In the genomic region with DNA sequence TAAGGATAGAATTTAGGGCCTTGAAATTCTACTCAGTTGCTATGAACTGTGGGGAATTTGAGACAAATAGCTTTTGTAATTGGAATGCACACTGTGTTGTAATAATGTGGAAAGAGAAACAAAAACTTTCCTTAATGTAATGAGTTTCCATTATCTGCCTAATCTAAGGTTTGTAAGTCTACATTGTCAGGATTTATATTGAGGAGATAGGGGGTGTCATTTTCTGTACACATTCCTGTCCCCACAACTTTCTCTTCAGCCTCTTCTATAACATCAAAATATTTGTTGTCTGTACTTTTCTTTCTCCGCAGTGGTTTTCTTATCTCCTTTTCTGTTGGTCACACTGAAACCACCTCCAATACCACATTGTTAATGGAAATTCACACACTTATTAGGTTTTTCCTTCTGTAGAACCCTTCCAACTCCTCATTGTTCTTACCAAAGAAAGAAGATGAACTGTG, we compare ENCODE assay signal across 8 cellular contexts. TPM values are rescaled to one million over a fixed set of nuclear protein-coding genes. Genes with fewer than 3 reads are reported as not detected.
A peak's percentile ranks its signal among the peaks of the same experiment; 100 is the strongest.
DNase-seq lines count a peak whose midpoint lies in the region; ATAC-seq and TF ChIP-seq lines count a peak whose summit lies in the region.

No MANE protein-coding gene starts in this region.

- BruUV-seq in Caco-2 (replicated peaks; lab: Mats Ljungman, UMichigan) = no TSS peak

- TF ChIP-seq EP300 in esophagus muscularis mucosa (IDR thresholded peaks at IDR 0.05) = no peak

- TF ChIP-seq CTCF in Caco-2 (IDR thresholded peaks at IDR 0.05; ENCODE audit: insufficient read depth in 1 of 2, low read depth in 1 of 2, low read length in 1 of 2, severe bottlenecking in 1 of 2, unreplicated experiment in 1 of 2) = no peak
- no peak for TF ChIP-seq CTCF in esophagus muscularis mucosa (IDR thresholded peaks at IDR 0.05)

- POLR2A ChIA-PET in Caco-2 (lab: Charles Lee) = interaction anchor here (0.8 kb wide), 1 partner anchor 9 kb away, joined by 11 read pairs; no protein-coding TSS in a partner anchor

- in situ Hi-C loops in SK-MEL-5 (cut with HindIII; ENCODE audit: low pct_unique_long_range_greater_than_20kb, low sequenced_read_pairs) = no loop called here

- DNase-seq in Caco-2 (no peak), SK-MEL-5 (ENCODE audit: low read depth, low spot score) (peak; percentile 14), esophagus muscularis mucosa (ENCODE audit: extremely low spot score) (no peak), renal cortical epithelial cell (ENCODE audit: low read depth) (peak; percentile 73), kidney glomerular epithelial cell (lab: John Stamatoyannopoulos, UW) (no peak)

- no peak for TF ChIP-seq POLR2A in esophagus muscularis mucosa (IDR thresholded peaks at IDR 0.05; ENCODE audit: low read depth)

- CTCF ChIA-PET in Caco-2 (lab: Charles Lee) = interaction anchor here (1.6 kb wide), 1 partner anchor 9 kb away, joined by 3 read pairs; no protein-coding TSS in a partner anchor

- ATAC-seq in GM18907 (IDR thresholded peaks at IDR 0.05; ENCODE audit: unreplicated experiment) = no peak
- no peak for ATAC-seq in GM18909 (IDR thresholded peaks at IDR 0.05; ENCODE audit: poor library complexity, unreplicated experiment)
- ATAC-seq in GM21360 (IDR thresholded peaks at IDR 0.05; ENCODE audit: unreplicated experiment) = no peak

- H3K4me3 Mint-ChIP-seq in Caco-2 (ENCODE audit: unreplicated experiment) = peak overlapping the region; percentile 18

- peaks cover 96% of the 10 kb centered on the region for H3K36me3 Mint-ChIP-seq in Caco-2 (ENCODE audit: insufficient read depth, unreplicated experiment)

- intact Hi-C loops in Caco-2 (cut with micrococcal nuclease; ENCODE audit: unreplicated experiment) = no loop called here
- intact Hi-C loops in esophagus muscularis mucosa (cut with DNase I) = no loop called here

- H3K4me1 ChIP-seq in Caco-2 (peaks cover 61% of the 10 kb centered on the region), esophagus muscularis mucosa (peaks cover 16 to 62% (median 50%) of the 10 kb centered on the region in 4 donors)

- peaks cover 3% of the 10 kb centered on the region for H3K36me3 ChIP-seq in Caco-2 (ENCODE audit: control insufficient read depth, insufficient read depth, low read length)
- H3K36me3 ChIP-seq in esophagus muscularis mucosa = no peaks in the 10 kb centered on the region

- 93% methylated on average over 1 of the region's 1 CpG for WGBS in esophagus muscularis mucosa

- peak overlapping the region; percentile 60 to 76 (median 68) for H3K27ac ChIP-seq in esophagus muscularis mucosa (replicated peaks in 1 of 4)

- no peaks in the 10 kb centered on the region for H3K27me3 ChIP-seq in Caco-2 (replicated peaks; ENCODE audit: control insufficient read depth, insufficient read depth, low read length)
- H3K27me3 ChIP-seq in esophagus muscularis mucosa = no peaks in the 10 kb centered on the region

- H3K9me3 ChIP-seq in Caco-2 (no peaks in the 10 kb centered on the region), esophagus muscularis mucosa (no peaks in the 10 kb centered on the region)

- H3K9me3 Mint-ChIP-seq in Caco-2 (ENCODE audit: unreplicated experiment) = no peaks in the 10 kb centered on the region

- H3K27me3 Mint-ChIP-seq in Caco-2 (ENCODE audit: insufficient read depth, unreplicated experiment) = no peaks in the 10 kb centered on the region

- peaks cover 50% of the 10 kb centered on the region for H3K4me1 Mint-ChIP-seq in Caco-2 (ENCODE audit: low read depth, unreplicated experiment)

- H3K27ac Mint-ChIP-seq in Caco-2 (ENCODE audit: unreplicated experiment) = peak overlapping the region; percentile 60

- H3K4me3 ChIP-seq in Caco-2 (ENCODE audit: low read depth, low read length) (no peak overlapping the region), esophagus muscularis mucosa (peak overlapping the region; percentile 1 to 33 (median 4))

RNA-seq across cellular contexts. Expression of gene ARID5B, which starts 41.5 kb away (rescaled TPM):
- total RNA-seq in Caco-2 (2022) (168 and 169 TPM in 2 replicates), esophagus muscularis mucosa (100 to 1,000 TPM in 1 of 4 donors, 10 to 100 TPM in 3; 33.6 to 150 (median 64.9) TPM), renal cortical epithelial cell (12.2 and 53.9 TPM in 2 replicates)
- total RNA-seq in SK-MEL-5 (2014; rRNA removed; shearing (Covaris generic)) = 17.1 and 17.5 TPM in 2 replicates
- 5.1 and 7.4 TPM in 2 replicates for polyA plus RNA-seq in SK-MEL-5 (2015; cell fraction: cytosol; rRNA removed)
- polyA plus RNA-seq in SK-MEL-5 (2015; cell fraction: nucleus; rRNA removed) = 6.0 and 7.0 TPM in 2 replicates

Comparison
In these comparisons a context has a peak if more than half of its experiments do, and no peak if none do; other contexts are left out.
1. DNase-seq: peak in SK-MEL-5 (single experiment) and renal cortical epithelial cell (single experiment); none in Caco-2 (0 of 2), esophagus muscularis mucosa (single experiment) and kidney glomerular epithelial cell (single experiment).